In the genomic region with DNA sequence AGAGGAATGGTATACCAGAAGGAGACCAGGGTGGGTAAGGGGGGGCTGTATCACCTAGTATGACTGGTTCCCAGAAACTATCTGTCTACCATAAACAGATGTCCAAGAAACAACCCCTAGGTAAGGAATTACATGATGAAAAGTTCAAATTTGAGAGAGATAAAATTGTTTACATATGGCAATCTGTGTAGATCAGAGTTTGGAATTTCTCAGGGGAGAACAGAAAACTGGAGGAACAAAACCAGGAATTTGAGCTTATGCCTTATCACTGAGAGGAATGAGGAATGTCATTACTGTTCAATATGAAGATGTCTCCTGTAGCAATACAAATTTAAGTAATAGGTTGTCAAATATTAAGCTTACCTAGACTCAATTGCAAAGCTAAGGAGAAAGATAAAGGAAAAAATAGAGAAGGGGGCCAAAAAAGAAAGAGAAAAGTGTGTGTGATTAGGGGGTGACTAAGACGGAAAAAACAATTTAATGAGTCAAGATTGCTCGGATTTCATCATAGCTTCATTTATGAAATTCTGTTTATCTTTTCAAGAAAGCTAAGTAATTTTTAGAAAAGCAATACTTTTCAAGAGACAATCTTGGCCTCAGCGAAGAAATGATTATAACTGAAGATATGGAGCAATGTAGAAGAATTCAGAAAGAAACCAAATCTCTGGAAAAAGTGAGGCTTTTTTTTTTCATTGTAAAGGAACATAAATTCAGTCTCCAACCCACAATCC, we compare ENCODE assay signal across 8 cellular contexts.
DNase-seq lines count a peak whose midpoint lies in the region; ATAC-seq, FAIRE-seq and TF ChIP-seq lines count a peak whose summit lies in the region.

No MANE protein-coding gene starts in this region.

- H3K4me2 ChIP-seq in KMS-11: peak overlapping the region; percentile 81

- peaks cover 33% of the 10 kb centered on the region for H3K4me1 ChIP-seq in KMS-11 (ENCODE audit: low read depth, poor library complexity, severe bottlenecking)
- H3K4me1 ChIP-seq in duodenal mucosa (ENCODE audit: control insufficient read depth in 1 of 2, insufficient read depth in 2 of 2, low read length in 2 of 2): peaks cover 50 to 52% of the 10 kb centered on the region in 2 donors
- peaks cover 23% of the 10 kb centered on the region for H3K4me1 ChIP-seq in mucosa of stomach (ENCODE audit: control insufficient read depth, insufficient read depth, low read length)

- H3K4me3 ChIP-seq in KMS-11 (IDR thresholded peaks at IDR 0.05; ENCODE audit: insufficient read depth, low read depth, low read length): no peak overlapping the region
- H3K4me3 ChIP-seq in duodenal mucosa (ENCODE audit: low read depth in 1 of 2, low read length in 2 of 2): peak overlapping the region; percentile 50 to 70
- no peak overlapping the region for H3K4me3 ChIP-seq in mucosa of stomach (ENCODE audit: low read length)

- ATAC-seq in HG03097 (IDR thresholded peaks at IDR 0.05; ENCODE audit: low FRiP score, unreplicated experiment): no peak
- no peak for ATAC-seq in HG03280 (IDR thresholded peaks at IDR 0.05; ENCODE audit: unreplicated experiment)

- H3K79me2 ChIP-seq in KMS-11 (ENCODE audit: insufficient read depth, low read depth): no peaks in the 10 kb centered on the region

- no peaks in the 10 kb centered on the region for H3K27me3 ChIP-seq in KMS-11 (ENCODE audit: insufficient read depth, low read depth)
- H3K27me3 ChIP-seq in duodenal mucosa (ENCODE audit: control insufficient read depth in 1 of 2, insufficient read depth in 2 of 2, low read length in 2 of 2): no peaks in the 10 kb centered on the region
- no peaks in the 10 kb centered on the region for H3K27me3 ChIP-seq in mucosa of stomach (ENCODE audit: control insufficient read depth, insufficient read depth, low read length)

- FAIRE-seq in A204.1 (lab: Jason Lieb, UNC): peak; percentile 88

- peak overlapping the region; percentile 64 for H2AFZ ChIP-seq in KMS-11 (ENCODE audit: low read depth)

- H3K9me3 ChIP-seq in duodenal mucosa (ENCODE audit: control insufficient read depth in 1 of 2, low read length in 2 of 2): no peaks in the 10 kb centered on the region
- no peaks in the 10 kb centered on the region for H3K9me3 ChIP-seq in mucosa of stomach (ENCODE audit: control insufficient read depth, low read length)

- no peak for TF ChIP-seq CTCF in KMS-11 (conservative IDR thresholded peaks at IDR 0.05; ENCODE audit: low read depth, low read length)

- H3K27ac ChIP-seq in KMS-11 (peak overlapping the region; percentile 45; the same call in 1 of the 2 replicates), duodenal mucosa (ENCODE audit: low read depth, low read length) (no peak overlapping the region)

- H4K20me1 ChIP-seq in KMS-11 (ENCODE audit: insufficient read depth): no peaks in the 10 kb centered on the region

- H3K36me3 ChIP-seq in KMS-11 (ENCODE audit: insufficient read depth) (no peaks in the 10 kb centered on the region), duodenal mucosa (ENCODE audit: control insufficient read depth in 1 of 2, insufficient read depth in 2 of 2, low read length in 2 of 2) (no peaks in the 10 kb centered on the region), mucosa of stomach (ENCODE audit: control insufficient read depth, insufficient read depth, low read length) (no peaks in the 10 kb centered on the region)

- DNase-seq in NCI-H187 treated with DMSO at 0.1 percent for 48 hours (lab: John Stamatoyannopoulos, UW) (no peak), NCI-H1105 (lab: John Stamatoyannopoulos, UW) (no peak)

- H3K9ac ChIP-seq in KMS-11 (peak overlapping the region; percentile 67; the same call in 1 of the 2 replicates), duodenal mucosa (ENCODE audit: low read depth in 1 of 2, low read length in 2 of 2) (peak overlapping the region; percentile 16 to 53), mucosa of stomach (ENCODE audit: low read length) (peak overlapping the region; percentile 23)

Comparison
In these comparisons a context has a peak if more than half of its experiments do, and no peak if none do; other contexts are left out.
1. H3K4me3 ChIP-seq: peak in duodenal mucosa (2 of 2); none in KMS-11 (single experiment) and mucosa of stomach (single experiment).
2. Peak in every context shown above with its lines, with median percentiles within 50 percentile points of each other: H3K9ac ChIP-seq.